ENCODE assay signal across 20 cellular contexts in genomic region chr10:33832124-33832787, GRCh38.
"Had no signal": no experiment of that assay in that cellular context is flagged by ENCODE, and none has a peak within 500 bp of the region (broad histone marks: within the 10 kb centered on the region; RNA-seq: fewer than 3 reads in every experiment).

No MANE protein-coding gene starts in this region.

- H3K27me3 Mint-ChIP-seq: activated CD4-positive, alpha-beta T cell treated with anti-CD3 and anti-CD28 coated beads, Interleukin-2, amount 10 ng/mL, durations not matched to agents 7 days and 5 days; activated CD8-positive, alpha-beta memory T cell treated with anti-CD3 and anti-CD28 coated beads, Interleukin-2, amount 10 ng/mL, durations not matched to agents 7 days and 5 days; activated naive CD4-positive, alpha-beta T cell treated with anti-CD3 and anti-CD28 coated beads, Interleukin-2, amount 10 ng/mL, durations not matched to agents 7 days and 5 days; memory B cell had no signal

- H3K27ac Mint-ChIP-seq: activated CD4-positive, alpha-beta T cell treated with anti-CD3 and anti-CD28 coated beads, Interleukin-2, amount 10 ng/mL, durations not matched to agents 7 days and 5 days; activated CD8-positive, alpha-beta memory T cell treated with anti-CD3 and anti-CD28 coated beads, Interleukin-2, amount 10 ng/mL, durations not matched to agents 7 days and 5 days; activated CD8-positive, alpha-beta T cell treated with anti-CD3 and anti-CD28 coated beads for 36 hours; activated naive CD4-positive, alpha-beta T cell treated with anti-CD3 and anti-CD28 coated beads, Interleukin-2, amount 10 ng/mL, durations not matched to agents 7 days and 5 days; dendritic cell treated with granulocyte-macrophage colony-stimulating factor and Interleukin-4, amounts not matched to agents 40 ng/mL and 50 ng/mL, for 4 days; memory B cell; naive B cell had no signal

- ATAC-seq: activated CD8-positive, alpha-beta memory T cell treated with anti-CD3 and anti-CD28 coated beads, Interleukin-2, amount 10 ng/mL, durations not matched to agents 7 days and 5 days; activated CD8-positive, alpha-beta T cell treated with anti-CD3 and anti-CD28 coated beads for 36 hours had no signal

- H3K4me1 Mint-ChIP-seq: activated CD4-positive, alpha-beta T cell treated with anti-CD3 and anti-CD28 coated beads, Interleukin-2, amount 10 ng/mL, durations not matched to agents 7 days and 5 days; activated CD8-positive, alpha-beta memory T cell treated with anti-CD3 and anti-CD28 coated beads, Interleukin-2, amount 10 ng/mL, durations not matched to agents 7 days and 5 days; activated naive CD4-positive, alpha-beta T cell treated with anti-CD3 and anti-CD28 coated beads, Interleukin-2, amount 10 ng/mL, durations not matched to agents 7 days and 5 days; memory B cell; naive B cell had no signal

- H3K36me3 Mint-ChIP-seq: activated CD8-positive, alpha-beta memory T cell treated with anti-CD3 and anti-CD28 coated beads, Interleukin-2, amount 10 ng/mL, durations not matched to agents 7 days and 5 days; activated naive CD4-positive, alpha-beta T cell treated with anti-CD3 and anti-CD28 coated beads, Interleukin-2, amount 10 ng/mL, durations not matched to agents 7 days and 5 days; memory B cell; naive B cell had no signal

- H3K27me3 ChIP-seq: testis, vagina had no signal

- H3K9me3 Mint-ChIP-seq: activated CD4-positive, alpha-beta T cell treated with anti-CD3 and anti-CD28 coated beads, Interleukin-2, amount 10 ng/mL, durations not matched to agents 7 days and 5 days; dendritic cell treated with granulocyte-macrophage colony-stimulating factor and Interleukin-4, amounts not matched to agents 40 ng/mL and 50 ng/mL, for 4 days had no signal

- H3K9me3 ChIP-seq: testis, vagina had no signal

- H3K4me1 ChIP-seq: vagina had no signal

- DNase-seq: activated CD4-positive, alpha-beta T cell treated with anti-CD3 and anti-CD28 coated beads, Interleukin-2, amount 10 ng/mL, durations not matched to agents 7 days and 5 days; activated CD4-positive, CD25-positive, alpha-beta regulatory T cell treated with anti-CD3 and anti-CD28 coated beads, Interleukin-2, amount 50 U/mL, for 72 hours; activated CD8-positive, alpha-beta memory T cell treated with anti-CD3 and anti-CD28 coated beads, Interleukin-2, amount 10 ng/mL, durations not matched to agents 7 days and 5 days; activated CD8-positive, alpha-beta T cell treated with anti-CD3 and anti-CD28 coated beads for 36 hours; activated effector memory CD4-positive, alpha-beta T cell treated with anti-CD3 and anti-CD28 coated beads, Interleukin-2, amount 50 U/mL, for 16 hours; activated naive CD4-positive, alpha-beta T cell treated with anti-CD3 and anti-CD28 coated beads, Interleukin-2, amount 10 ng/mL, durations not matched to agents 7 days and 5 days; activated T-cell treated with anti-CD3 and anti-CD28 coated beads for 4 hours; amygdala; caudate nucleus; effector memory CD4-positive, alpha-beta T cell; hypothalamus; naive B cell; stimulated activated CD4-positive, alpha-beta T cell treated with anti-CD3 and anti-CD28 coated beads, Interleukin-4, amount 100 ng/mL, for 1 hour; stimulated activated naive CD4-positive, alpha-beta T cell; testis; trophoblast cell; WERI-Rb-1 had no signal

- H3K36me3 ChIP-seq: vagina, WERI-Rb-1 had no signal

- H3K4me3 ChIP-seq: testis, vagina had no signal

- H3K4me3 Mint-ChIP-seq: activated CD4-positive, alpha-beta T cell treated with anti-CD3 and anti-CD28 coated beads, Interleukin-2, amount 10 ng/mL, durations not matched to agents 7 days and 5 days; activated CD8-positive, alpha-beta memory T cell treated with anti-CD3 and anti-CD28 coated beads, Interleukin-2, amount 10 ng/mL, durations not matched to agents 7 days and 5 days; activated CD8-positive, alpha-beta T cell treated with anti-CD3 and anti-CD28 coated beads for 36 hours; activated naive CD4-positive, alpha-beta T cell treated with anti-CD3 and anti-CD28 coated beads, Interleukin-2, amount 10 ng/mL, durations not matched to agents 7 days and 5 days; dendritic cell treated with granulocyte-macrophage colony-stimulating factor and Interleukin-4, amounts not matched to agents 40 ng/mL and 50 ng/mL, for 4 days; memory B cell; naive B cell had no signal

- H3K27ac ChIP-seq: testis, vagina, WERI-Rb-1 had no signal
